ENCODE assay signal across 14 cellular contexts in the genomic region with DNA sequence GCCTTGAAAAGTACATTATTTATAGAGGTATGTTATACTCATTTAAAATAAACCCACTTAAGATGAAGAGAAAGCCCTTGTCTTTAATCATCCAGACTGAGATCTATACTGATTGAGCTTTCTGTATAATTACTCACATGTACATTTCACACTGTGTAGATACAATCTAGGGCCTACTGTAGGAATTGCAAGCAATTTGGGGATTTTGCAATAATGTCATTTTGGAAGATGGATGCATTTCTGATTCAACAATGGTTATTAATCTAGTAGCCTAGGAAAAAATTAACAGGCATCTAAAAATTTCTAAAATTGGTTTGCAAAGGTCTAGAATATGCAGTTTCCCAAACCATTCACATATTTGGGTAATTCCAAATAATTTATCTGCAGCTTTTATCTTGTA.
DNase-seq lines count a peak whose midpoint lies in the region; ATAC-seq, FAIRE-seq and TF ChIP-seq lines count a peak whose summit lies in the region.
"Had no signal": no experiment of that assay in that cellular context is flagged by ENCODE, and none has a peak within 500 bp of the region (broad histone marks: within the 10 kb centered on the region; RNA-seq: fewer than 3 reads in every experiment).

No MANE protein-coding gene starts in this region.

- intact Hi-C loops in PC-3 (cut with micrococcal nuclease) = loop anchor here (1.0 to 5.0 kb wide), 8 partner anchors 10 to 266 kb away; no protein-coding TSS in a partner anchor

- no peak overlapping the region for H2BK12ac ChIP-seq in mesenchymal stem cell (ENCODE audit: low read length in 2 of 2)

- TF ChIP-seq RAD21 in A549 (conservative IDR thresholded peaks at IDR 0.05 in 1 of 2, IDR thresholded peaks at IDR 0.05 in 1 of 2) = no peak

- no peak for TF ChIP-seq CTCF in A549 (IDR thresholded peaks at IDR 0.05)
- TF ChIP-seq CTCF in PC-3 (conservative IDR thresholded peaks at IDR 0.05; ENCODE audit: low read depth, low read length) = no peak

- H2AK5ac ChIP-seq in mesenchymal stem cell (ENCODE audit: low read length, severe bottlenecking) = no peak overlapping the region

- H3F3A ChIP-seq in PC-3 (ENCODE audit: low read length, unreplicated experiment) = peaks cover 10% of the 10 kb centered on the region

- peaks cover 100% of the 10 kb centered on the region for H3K4me1 ChIP-seq in A549
- peaks cover 63% of the 10 kb centered on the region for H3K4me1 ChIP-seq in PC-3 (ENCODE audit: insufficient read depth, low read length)
- H3K4me1 ChIP-seq in mesenchymal stem cell (ENCODE audit: control insufficient read depth, insufficient read depth, low read depth, low read length) = peaks cover 5% of the 10 kb centered on the region
- H3K4me1 ChIP-seq: BE2C had no signal

- H3K27ac ChIP-seq in A549 = peak overlapping the region; percentile 78 to 87
- peak overlapping the region; percentile 62 for H3K27ac ChIP-seq in PC-3 (ENCODE audit: low read length)
- peak overlapping the region; percentile 39 for H3K27ac ChIP-seq in mesenchymal stem cell (ENCODE audit: low read length, poor library complexity, severe bottlenecking)
- H3K27ac ChIP-seq: C4-2B had no signal

- H2BK15ac ChIP-seq in mesenchymal stem cell (ENCODE audit: low read depth, poor library complexity, severe bottlenecking) = no peak overlapping the region

- H3K9ac ChIP-seq in PC-3 (ENCODE audit: low read length) (peak overlapping the region; percentile 7; the same call in 1 of the 2 replicates), mesenchymal stem cell (ENCODE audit: low read length) (no peak overlapping the region)

- H4K8ac ChIP-seq in mesenchymal stem cell (ENCODE audit: low read length) = no peak overlapping the region

- no peaks in the 10 kb centered on the region for H3K79me2 ChIP-seq in PC-3 (ENCODE audit: low read length)

- no peak overlapping the region for H3K4ac ChIP-seq in mesenchymal stem cell (ENCODE audit: low read depth in 1 of 2, low read length in 2 of 2)

- H3K4me2 ChIP-seq in A549 (peak overlapping the region; percentile 71), PC-3 (ENCODE audit: low read length) (peak overlapping the region; percentile 54), mesenchymal stem cell (ENCODE audit: low read length, poor library complexity, severe bottlenecking) (no peak overlapping the region)

- no peak for FAIRE-seq in A549 (lab: Jason Lieb, UNC)
- FAIRE-seq: D721Med had no signal

- no peak overlapping the region for H3K18ac ChIP-seq in mesenchymal stem cell (ENCODE audit: low read depth in 1 of 2, low read length in 2 of 2)

- no peak overlapping the region for H4K91ac ChIP-seq in mesenchymal stem cell (ENCODE audit: low read length)

- H2AFZ ChIP-seq in PC-3 (ENCODE audit: low read length) (no peak overlapping the region), mesenchymal stem cell (ENCODE audit: low read depth, low read length) (no peak overlapping the region)

- H3K4me3 ChIP-seq in A549 (no peak overlapping the region), PC-3 (ENCODE audit: low read length) (no peak overlapping the region), mesenchymal stem cell (ENCODE audit: insufficient read depth in 1 of 2, low read depth in 1 of 2, low read length in 2 of 2) (no peak overlapping the region)

- CTCF ChIA-PET in A549 (lab: Yijun Ruan, JAX) = interaction anchor here (0.6 to 1.9 kb wide), 6 partner anchors 8 to 225 kb away, joined by 3 to 6 read pairs (median 3); no protein-coding TSS in a partner anchor
- CTCF ChIA-PET in PC-3 (lab: Charles Lee) = interaction anchor here (1.5 to 1.7 kb wide), 2 partner anchors 10 to 225 kb away, joined by 8 to 12 read pairs; no protein-coding TSS in a partner anchor

- H3K36me3 ChIP-seq in PC-3 (ENCODE audit: low read depth, low read length) (no peaks in the 10 kb centered on the region), mesenchymal stem cell (ENCODE audit: control insufficient read depth in 1 of 2, insufficient read depth in 2 of 2, low read depth in 1 of 2, low read length in 2 of 2) (no peaks in the 10 kb centered on the region)
- H3K36me3 ChIP-seq: BE2C had no signal

- TF ChIP-seq EP300 in A549 (IDR thresholded peaks at IDR 0.05) = no peak

- POLR2A ChIA-PET in A549 (lab: Yijun Ruan, JAX) (interaction anchor here (1.3 to 1.7 kb wide), 2 partner anchors 10 to 39 kb away, joined by 12 to 14 read pairs; no protein-coding TSS in a partner anchor), PC-3 (lab: Charles Lee; ENCODE audit: unreplicated experiment) (interaction anchor here (0.6 to 1.2 kb wide), 3 partner anchors 122 to 1785 kb away, joined by 4 to 12 read pairs (median 5); no protein-coding TSS in a partner anchor)

- H3K9me3 ChIP-seq in A549 (peaks cover 8% of the 10 kb centered on the region; the same call in 2 of the 3 replicates), PC-3 (ENCODE audit: low read length) (no peaks in the 10 kb centered on the region), mesenchymal stem cell (ENCODE audit: control insufficient read depth, low read length) (no peaks in the 10 kb centered on the region)
- H3K9me3 ChIP-seq: BE2C had no signal

- H3K23ac ChIP-seq in mesenchymal stem cell (ENCODE audit: low read length in 2 of 2) = no peak overlapping the region

- no peak for TF ChIP-seq POLR2A in A549 (IDR thresholded peaks at IDR 0.05; ENCODE audit: low read length)

- DNase-seq in A549 (ENCODE audit: low read depth in 1 of 2, low spot score in 1 of 2) (no peak), EH (ENCODE audit: low read depth) (peak; percentile 24), PC-3 (no peak), mesenchymal stem cell (no peak), GDM1 (lab: John Stamatoyannopoulos, UW) (no peak), NCI-H2171 treated with DMSO at 0.1 percent for 48 hours (lab: John Stamatoyannopoulos, UW) (no peak), cerebellar nuclear complex (lab: John Stamatoyannopoulos, UW) (no peak)
- DNase-seq: BE2C; CD4-positive, alpha-beta memory T cell; DMS153; DMS79 treated with DMSO at 0.1 percent for 48 hours had no signal

- ATAC-seq in A549 = no peak
- ATAC-seq in PC-3 = no peak
- ATAC-seq: HCT116 had no signal

- BruUV-seq in PC-3 (replicated peaks; lab: Mats Ljungman, UMichigan) = no TSS peak

- no peaks in the 10 kb centered on the region for H4K20me1 ChIP-seq in PC-3 (ENCODE audit: low read length)

- no peak overlapping the region for H2BK120ac ChIP-seq in mesenchymal stem cell (ENCODE audit: low read depth, low read length)

- no peak overlapping the region for H2BK5ac ChIP-seq in mesenchymal stem cell (ENCODE audit: low read depth, low read length, poor library complexity, severe bottlenecking)

- peaks cover 10% of the 10 kb centered on the region for H3K79me1 ChIP-seq in mesenchymal stem cell (replicated peaks; ENCODE audit: low read length, poor library complexity, severe bottlenecking)

- H3K14ac ChIP-seq in mesenchymal stem cell (ENCODE audit: low read length in 2 of 2) = no peak overlapping the region

- no peaks in the 10 kb centered on the region for H3K9me2 ChIP-seq in PC-3 (replicated peaks; ENCODE audit: low read length)

- no peaks in the 10 kb centered on the region for H3K27me3 ChIP-seq in PC-3 (ENCODE audit: low read length)
- no peaks in the 10 kb centered on the region for H3K27me3 ChIP-seq in mesenchymal stem cell (ENCODE audit: control insufficient read depth in 1 of 2, insufficient read depth in 1 of 2, low read length in 2 of 2)
- H3K27me3 ChIP-seq: BE2C had no signal

TF ChIP-seq in A549, 52 proteins besides CTCF, POLR2A, EP300 and RAD21:
- TF ChIP-seq CEBPB (IDR thresholded peaks at IDR 0.05) (peak; percentile 56 to 93; a peak in 3 of 4 replicates), RCOR1 (IDR thresholded peaks at IDR 0.05; ENCODE audit: low read depth, low read length) (no peak), GATA3 (IDR thresholded peaks at IDR 0.05; ENCODE audit: borderline replicate concordance) (peak; percentile 76; the same call in 1 of the 2 replicates)
